19 cellular contexts compared by ENCODE assay signal in genomic region chr7:109527833-109528232, GRCh38.
DNase-seq lines count a peak whose midpoint lies in the region; ATAC-seq, FAIRE-seq and TF ChIP-seq lines count a peak whose summit lies in the region.
"Had no signal": no experiment of that assay in that cellular context is flagged by ENCODE, and none has a peak within 500 bp of the region (broad histone marks: within the 10 kb centered on the region; RNA-seq: fewer than 3 reads in every experiment).

No MANE protein-coding gene starts in this region.

- no peaks in the 10 kb centered on the region for H3K4me1 Mint-ChIP-seq in activated T-helper 1 cell treated with anti-CD3 and anti-CD28 coated beads, Interleukin-12 subunit alpha, Interleukin-12 subunit beta, Interleukin-2, Interleukin-4 antibody, amounts not matched to agents 30 ng/mL and 10 ng/mL and 1 ng/mL, durations not matched to agents 14 hours and 24 hours and 36 hours (ENCODE audit: low read depth)
- H3K4me1 Mint-ChIP-seq: CD4-positive, alpha-beta memory T cell; GM23338; H9 had no signal

- H3K79me2 ChIP-seq in HepG2 (ENCODE audit: insufficient read depth, low read length) (no peaks in the 10 kb centered on the region), PC-9 (ENCODE audit: low read depth) (no peaks in the 10 kb centered on the region)

- no peaks in the 10 kb centered on the region for H4K20me1 ChIP-seq in HepG2 (ENCODE audit: insufficient read depth, low read length)
- no peaks in the 10 kb centered on the region for H4K20me1 ChIP-seq in PC-9 (ENCODE audit: insufficient read depth)

- no peak overlapping the region for H3K4me3 ChIP-seq in HepG2 (replicated peaks in 1 of 3; ENCODE audit: insufficient read depth in 1 of 3, low read depth in 2 of 3, low read length in 3 of 3)
- no peak overlapping the region for H3K4me3 ChIP-seq in right lobe of liver
- no peak overlapping the region for H3K4me3 ChIP-seq in PC-9
- no peak overlapping the region for H3K4me3 ChIP-seq in pancreas
- H3K4me3 ChIP-seq: GM23338 had no signal

- H3K27me3 ChIP-seq in HepG2 (ENCODE audit: control insufficient read depth in 1 of 2, insufficient read depth in 2 of 2, low read length in 2 of 2) (no peaks in the 10 kb centered on the region; a peak in 1 of 5 replicates), right lobe of liver (no peaks in the 10 kb centered on the region), PC-9 (ENCODE audit: insufficient read depth, low read depth) (no peaks in the 10 kb centered on the region), pancreas (no peaks in the 10 kb centered on the region)

- H3K27me3 Mint-ChIP-seq in activated T-helper 1 cell treated with anti-CD3 and anti-CD28 coated beads, Interleukin-12 subunit alpha, Interleukin-12 subunit beta, Interleukin-2, Interleukin-4 antibody, amounts not matched to agents 30 ng/mL and 10 ng/mL and 1 ng/mL, durations not matched to agents 14 hours and 24 hours and 36 hours (ENCODE audit: insufficient read depth) = no peaks in the 10 kb centered on the region
- H3K27me3 Mint-ChIP-seq: CD4-positive, alpha-beta memory T cell had no signal

- no peaks in the 10 kb centered on the region for H3K9me2 ChIP-seq in PC-9 (ENCODE audit: insufficient read depth)

- H3K4me3 Mint-ChIP-seq in activated T-helper 1 cell treated with anti-CD3 and anti-CD28 coated beads, Interleukin-12 subunit alpha, Interleukin-12 subunit beta, Interleukin-2, Interleukin-4 antibody, amounts not matched to agents 30 ng/mL and 10 ng/mL and 1 ng/mL, durations not matched to agents 14 hours and 24 hours and 36 hours = no peak overlapping the region
- H3K4me3 Mint-ChIP-seq: CD4-positive, alpha-beta memory T cell; GM23338; H9; HFFc6 had no signal

- in situ Hi-C loops in HepG2 (cut with HindIII; ENCODE audit: extremely low pct_ligation_motif_present, low pct_unique_long_range_greater_than_20kb) = no loop called here

- FAIRE-seq in HepG2 (lab: Jason Lieb, UNC) (no peak), colon (lab: Jason Lieb, UNC) (peak; percentile 45), pancreas (lab: Jason Lieb, UNC) (peak; percentile 29)
- FAIRE-seq: GM12892 had no signal

- H3K9me3 ChIP-seq in HepG2 (ENCODE audit: low read length) (no peaks in the 10 kb centered on the region), right lobe of liver (no peaks in the 10 kb centered on the region), PC-9 (ENCODE audit: insufficient read depth, low read depth) (no peaks in the 10 kb centered on the region), pancreas (no peaks in the 10 kb centered on the region)

- CTCF ChIA-PET in HepG2 (lab: Yijun Ruan, JAX; ENCODE audit: low intra/inter-chr PET ratio, low total read pairs) = no interaction called here
- CTCF ChIA-PET in PC-9 (lab: Charles Lee) = no interaction called here

- ATAC-seq in HepG2 (no peak), right lobe of liver (no peak), pancreas (no peak)
- ATAC-seq: GM23338 had no signal

- H3F3A ChIP-seq in PC-9 (ENCODE audit: insufficient read depth, low read depth) = no peaks in the 10 kb centered on the region

- TF ChIP-seq CTCF in HepG2 (CRISPR knock-in tag; IDR thresholded peaks at IDR 0.05) (no peak), right lobe of liver (IDR thresholded peaks at IDR 0.05) (no peak), PC-9 (conservative IDR thresholded peaks at IDR 0.05) (no peak), pancreas (IDR thresholded peaks at IDR 0.05) (no peak)

- H3K9me3 Mint-ChIP-seq in activated T-helper 1 cell treated with anti-CD3 and anti-CD28 coated beads, Interleukin-12 subunit alpha, Interleukin-12 subunit beta, Interleukin-2, Interleukin-4 antibody, amounts not matched to agents 30 ng/mL and 10 ng/mL and 1 ng/mL, durations not matched to agents 14 hours and 24 hours and 36 hours = no peaks in the 10 kb centered on the region
- H3K9me3 Mint-ChIP-seq: GM23338, H9 had no signal

- POLR2A ChIA-PET in HepG2 (lab: Yijun Ruan, JAX) (no interaction called here), PC-9 (lab: Charles Lee; ENCODE audit: unreplicated experiment) (no interaction called here)

- H3K36me3 ChIP-seq in HepG2 (replicated peaks in 1 of 2; ENCODE audit: control insufficient read depth in 1 of 2, insufficient read depth in 2 of 2, low read length in 2 of 2) = no peaks in the 10 kb centered on the region
- no peaks in the 10 kb centered on the region for H3K36me3 ChIP-seq in right lobe of liver
- H3K36me3 ChIP-seq in PC-9 (ENCODE audit: low read depth) = no peaks in the 10 kb centered on the region
- no peaks in the 10 kb centered on the region for H3K36me3 ChIP-seq in pancreas

- H3K27ac ChIP-seq in HepG2 (ENCODE audit: extremely low read length, insufficient read depth, low read length) (no peak overlapping the region), right lobe of liver (no peak overlapping the region), PC-9 (no peak overlapping the region), pancreas (no peak overlapping the region)
- H3K27ac ChIP-seq: 22Rv1 had no signal

- no peak overlapping the region for H3K9ac ChIP-seq in HepG2 (ENCODE audit: insufficient read depth, low read depth, low read length)

- no peak for TF ChIP-seq RAD21 in HepG2 (CRISPR knock-in tag; IDR thresholded peaks at IDR 0.05)

- no peaks in the 10 kb centered on the region for H3K4me1 ChIP-seq in HepG2 (ENCODE audit: insufficient read depth, low read length)
- H3K4me1 ChIP-seq in right lobe of liver = no peaks in the 10 kb centered on the region
- no peaks in the 10 kb centered on the region for H3K4me1 ChIP-seq in PC-9 (replicated peaks; ENCODE audit: insufficient read depth)
- H3K4me1 ChIP-seq in pancreas = peaks cover 0 to 8% (median 0%) of the 10 kb centered on the region in 3 donors

- H3K36me3 Mint-ChIP-seq in activated T-helper 1 cell treated with anti-CD3 and anti-CD28 coated beads, Interleukin-12 subunit alpha, Interleukin-12 subunit beta, Interleukin-2, Interleukin-4 antibody, amounts not matched to agents 30 ng/mL and 10 ng/mL and 1 ng/mL, durations not matched to agents 14 hours and 24 hours and 36 hours (ENCODE audit: low read depth) = no peaks in the 10 kb centered on the region
- H3K36me3 Mint-ChIP-seq: CD4-positive, alpha-beta memory T cell had no signal

- DNase-seq in HepG2 (ENCODE audit: low spot score) (no peak), right lobe of liver (no peak), PC-9 (no peak), pancreas (no peak), DMS79 treated with DMSO at 0.1 percent for 48 hours (lab: John Stamatoyannopoulos, UW) (no peak), NCI-H2227 (lab: John Stamatoyannopoulos, UW; ENCODE audit: unreplicated experiment) (no peak)
- DNase-seq in activated T-helper 1 cell treated with anti-CD3 and anti-CD28 coated beads, Interleukin-12 subunit alpha, Interleukin-12 subunit beta, Interleukin-2, Interleukin-4 antibody, amounts not matched to agents 30 ng/mL and 10 ng/mL and 1 ng/mL, durations not matched to agents 14 hours and 24 hours and 36 hours (ENCODE audit: low spot score) = no peak
- DNase-seq: C1 segment of cervical spinal cord; Calu3; CD4-positive, alpha-beta memory T cell; COR-L47; DMS53; DND-41; H9; HFFc6 had no signal

- intact Hi-C loops in HepG2 (cut with micrococcal nuclease; ENCODE audit: unreplicated experiment) (no loop called here), right lobe of liver (cut with DNase I) (no loop called here), PC-9 (cut with micrococcal nuclease; ENCODE audit: unreplicated experiment) (no loop called here), pancreas (cut with DNase I) (no loop called here)
- intact Hi-C loops in activated T-helper 1 cell treated with anti-CD3 and anti-CD28 coated beads, Interleukin-12 subunit alpha, Interleukin-12 subunit beta, Interleukin-2, Interleukin-4 antibody, amounts not matched to agents 30 ng/mL and 10 ng/mL and 1 ng/mL, durations not matched to agents 14 hours and 24 hours and 36 hours (cut with micrococcal nuclease) = no loop called here

- no peak overlapping the region for H3K27ac Mint-ChIP-seq in activated T-helper 1 cell treated with anti-CD3 and anti-CD28 coated beads, Interleukin-12 subunit alpha, Interleukin-12 subunit beta, Interleukin-2, Interleukin-4 antibody, amounts not matched to agents 30 ng/mL and 10 ng/mL and 1 ng/mL, durations not matched to agents 14 hours and 24 hours and 36 hours
- H3K27ac Mint-ChIP-seq: CD4-positive, alpha-beta memory T cell; GM23338; H9; HFFc6 had no signal

- TF ChIP-seq EP300 in HepG2 (IDR thresholded peaks at IDR 0.05; ENCODE audit: low read depth in 2 of 2, low read length in 2 of 2) = no peak
- no peak for TF ChIP-seq EP300 in HepG2 (CRISPR knock-in tag; IDR thresholded peaks at IDR 0.05; ENCODE audit: borderline replicate concordance)

- BruUV-seq in HepG2 (replicated peaks; lab: Mats Ljungman, UMichigan) (no TSS peak), PC-9 (replicated peaks; lab: Mats Ljungman, UMichigan) (no TSS peak)

- H3K4me2 ChIP-seq in HepG2 (ENCODE audit: low read depth, low read length) (no peak overlapping the region), PC-9 (no peak overlapping the region)
- H3K4me2 ChIP-seq: GM23338 had no signal

- no peak for TF ChIP-seq POLR2A in HepG2 (IDR thresholded peaks at IDR 0.05; ENCODE audit: insufficient read depth in 1 of 2, low read depth in 2 of 2, low read length in 2 of 2)
- TF ChIP-seq POLR2A in right lobe of liver (IDR thresholded peaks at IDR 0.05) = no peak

- H2AFZ ChIP-seq in HepG2 (ENCODE audit: low read length) (no peak overlapping the region), PC-9 (0 out of 2 replicates have a peak overlapping the region, but pooled peaks have one; percentile 57)
- H2AFZ ChIP-seq: GM23338 had no signal
